ENCODE assay signal across 19 cellular contexts in genomic region chr7:93884541-93884940, GRCh38. TPM values are rescaled to one million over a fixed set of nuclear protein-coding genes. Genes with fewer than 3 reads are reported as not detected.
DNase-seq lines count a peak whose midpoint lies in the region; ATAC-seq and TF ChIP-seq lines count a peak whose summit lies in the region.
"Had no signal": no experiment of that assay in that cellular context is flagged by ENCODE, and none has a peak within 500 bp of the region (broad histone marks: within the 10 kb centered on the region; RNA-seq: fewer than 3 reads in every experiment).

No MANE protein-coding gene starts in this region.

- H4K5ac ChIP-seq in IMR-90 (ENCODE audit: low read depth, low read length): no peak overlapping the region

- H2BK15ac ChIP-seq in IMR-90 (ENCODE audit: low read depth, low read length): no peak overlapping the region

- TF ChIP-seq CTCF in IMR-90 (conservative IDR thresholded peaks at IDR 0.05; ENCODE audit: low read depth, low read length) (no peak), cardiac fibroblast (IDR thresholded peaks at IDR 0.05; ENCODE audit: low read depth, low read length) (no peak), fibroblast of villous mesenchyme (IDR thresholded peaks at IDR 0.05; ENCODE audit: insufficient read depth, low read depth, low read length) (no peak), transverse colon (IDR thresholded peaks at IDR 0.05) (no peak), prostate gland (IDR thresholded peaks at IDR 0.05) (no peak)

- H3K23ac ChIP-seq in IMR-90 (ENCODE audit: low read depth, low read length): no peak overlapping the region

- no peak overlapping the region for H3K4me3 ChIP-seq in IMR-90 (ENCODE audit: insufficient read depth, low read depth, low read length)
- H3K4me3 ChIP-seq in cardiac fibroblast (replicated peaks in 1 of 2; ENCODE audit: low read depth in 2 of 2, low read length in 2 of 2): no peak overlapping the region
- H3K4me3 ChIP-seq in fibroblast of villous mesenchyme (ENCODE audit: low read depth, low read length): no peak overlapping the region
- H3K4me3 ChIP-seq in transverse colon: no peak overlapping the region
- no peak overlapping the region for H3K4me3 ChIP-seq in prostate gland
- H3K4me3 ChIP-seq: HAP-1 had no signal

- no TSS peak for BruUV-seq in IMR-90 (replicated peaks; lab: Mats Ljungman, UMichigan)

- H3K9me3 ChIP-seq in IMR-90 (ENCODE audit: control insufficient read depth, insufficient read depth, low read length) (peaks cover 2% of the 10 kb centered on the region; the same call in 1 of the 2 replicates), transverse colon (no peaks in the 10 kb centered on the region), prostate gland (no peaks in the 10 kb centered on the region)
- H3K9me3 ChIP-seq: HAP-1 had no signal

- TF ChIP-seq POLR2A in IMR-90 (IDR thresholded peaks at IDR 0.05; ENCODE audit: low read depth, low read length): 0 out of 2 replicates have a peak, but pooled peaks have one; percentile 31
- no peak for TF ChIP-seq POLR2A in transverse colon (IDR thresholded peaks at IDR 0.05)
- no peak for TF ChIP-seq POLR2A in prostate gland (IDR thresholded peaks at IDR 0.05)

- H3K4me2 ChIP-seq in IMR-90 (ENCODE audit: low read depth, low read length): no peak overlapping the region

- H3K9me1 ChIP-seq in IMR-90 (ENCODE audit: insufficient read depth, low read length): no peaks in the 10 kb centered on the region

- no peak overlapping the region for H2AFZ ChIP-seq in IMR-90 (replicated peaks; ENCODE audit: low read length, poor library complexity)

- intact Hi-C loops in IMR-90 (cut with micrococcal nuclease): no loop called here
- intact Hi-C loops in transverse colon (cut with DNase I; ENCODE audit: low total_unique reads): no loop called here
- intact Hi-C loops in prostate gland (cut with DNase I): no loop called here

- no peak overlapping the region for H4K8ac ChIP-seq in IMR-90 (ENCODE audit: low read depth in 2 of 2, low read length in 2 of 2)

- H4K20me1 ChIP-seq in IMR-90 (ENCODE audit: insufficient read depth, low read length): no peaks in the 10 kb centered on the region; the same call in 1 of the 2 replicates

- H3K56ac ChIP-seq in IMR-90 (ENCODE audit: extremely low read depth, insufficient read depth, low read length): no peak overlapping the region

- no peak overlapping the region for H2BK20ac ChIP-seq in IMR-90 (ENCODE audit: low read depth, low read length)

- ATAC-seq in IMR-90 (ENCODE audit: low read depth) (no peak), HG02610 (IDR thresholded peaks at IDR 0.05; ENCODE audit: unreplicated experiment) (no peak)

- in situ Hi-C loops in IMR-90 (cut with MboI; ENCODE audit: low sequenced_read_pairs): no loop called here
- in situ Hi-C loops in transverse colon (cut with MboI; ENCODE audit: low pct_ligation_motif_present in 1 of 4, low pct_unique_long_range_greater_than_20kb in 1 of 4, low sequenced_read_pairs in 3 of 4): loop anchor here in 1 of 4 donors (25.0 kb wide), 1 partner anchor 203 kb away; no protein-coding TSS in a partner anchor

- H2BK5ac ChIP-seq in IMR-90 (ENCODE audit: low read depth, low read length, poor library complexity, severe bottlenecking): no peak overlapping the region

- no peak overlapping the region for H3K9ac ChIP-seq in IMR-90 (ENCODE audit: low read depth, low read length)

- no peak for TF ChIP-seq EP300 in transverse colon (IDR thresholded peaks at IDR 0.05; ENCODE audit: low read depth)

- no peak overlapping the region for H2AK5ac ChIP-seq in IMR-90 (ENCODE audit: low read depth, low read length)

- no peak overlapping the region for H4K91ac ChIP-seq in IMR-90 (ENCODE audit: insufficient read depth, low read depth, low read length)

- H3K27ac ChIP-seq in IMR-90 (ENCODE audit: insufficient read depth, low read length) (no peak overlapping the region), transverse colon (no peak overlapping the region), prostate gland (no peak overlapping the region)

- no peak overlapping the region for H3K14ac ChIP-seq in IMR-90 (replicated peaks; ENCODE audit: low read depth, low read length)

- H3K36me3 ChIP-seq in IMR-90 (ENCODE audit: control insufficient read depth, insufficient read depth, low read length) (no peaks in the 10 kb centered on the region; the same call in 1 of the 2 replicates), transverse colon (no peaks in the 10 kb centered on the region), prostate gland (no peaks in the 10 kb centered on the region)
- H3K36me3 ChIP-seq: HAP-1 had no signal

- CTCF ChIA-PET in IMR-90 (lab: Yijun Ruan, JAX): no interaction called here

- POLR2A ChIA-PET in IMR-90 (lab: Charles Lee; ENCODE audit: unreplicated experiment): no interaction called here

- H3K27me3 ChIP-seq in IMR-90 (ENCODE audit: control insufficient read depth, insufficient read depth, low read length) (no peaks in the 10 kb centered on the region), transverse colon (peaks cover 7% of the 10 kb centered on the region), prostate gland (replicated peaks; ENCODE audit: insufficient read depth) (no peaks in the 10 kb centered on the region)

- H3K4ac ChIP-seq in IMR-90 (ENCODE audit: low read depth, low read length): no peak overlapping the region

- no peak overlapping the region for H2BK120ac ChIP-seq in IMR-90 (ENCODE audit: low read depth, low read length)

- H3K4me1 ChIP-seq in IMR-90 (ENCODE audit: control insufficient read depth, insufficient read depth, low read length) (0 out of 2 replicates have a peak, but pooled peaks cover 2% of the 10 kb centered on the region), transverse colon (no peaks in the 10 kb centered on the region), prostate gland (replicated peaks) (no peaks in the 10 kb centered on the region)
- H3K4me1 ChIP-seq: HAP-1 had no signal

- DNase-seq in IMR-90: no peak
- DNase-seq in cardiac fibroblast (ENCODE audit: low read depth in 2 of 2): peak; percentile 58 to 68
- DNase-seq in fibroblast of villous mesenchyme (ENCODE audit: low read depth): peak; percentile 43
- no peak for DNase-seq in NCI-H2107 (lab: John Stamatoyannopoulos, UW)
- DNase-seq in transverse colon: no peak
- no peak for DNase-seq in prostate gland (ENCODE audit: low spot score)
- DNase-seq: 8988T; C1 segment of cervical spinal cord; Calu3; CD4-positive, alpha-beta memory T cell; COR-L47; DMS153; DND-41; GOT3; HFFc6 had no signal

- H2AK9ac ChIP-seq in IMR-90 (replicated peaks; ENCODE audit: low read depth, low read length, poor library complexity): no peak overlapping the region

- dilution Hi-C loops in IMR-90 (cut with HindIII; ENCODE audit: low sequenced_read_pairs, unreplicated experiment): no loop called here

- H3K18ac ChIP-seq in IMR-90 (ENCODE audit: low read depth, low read length): no peak overlapping the region

- no peaks in the 10 kb centered on the region for H3K79me1 ChIP-seq in IMR-90 (ENCODE audit: low read depth in 1 of 2, low read length in 2 of 2)

- no peak for TF ChIP-seq RAD21 in IMR-90 (IDR thresholded peaks at IDR 0.05; ENCODE audit: low read length)

- WGBS in IMR-90 (ENCODE audit: extremely low coverage in 2 of 2, insufficient read length in 1 of 2), 2 experiments: no CpG with 5 or more reads among the region's 1 CpG
- 32 to 60% methylated on average over 1 of the region's 1 CpG for WGBS in transverse colon (ENCODE audit: low coverage in 1 of 2), 2 donors
- 79% methylated on average over 1 of the region's 1 CpG for WGBS in prostate gland

TF ChIP-seq in IMR-90, 13 proteins besides CTCF, POLR2A, EP300 and RAD21:
- no peak for TF ChIP-seq NFE2L2 (IDR thresholded peaks at IDR 0.05; ENCODE audit: low read depth, low read length)

RNA-seq across cellular contexts. Expression of gene TFPI2, which starts 6.0 kb away (rescaled TPM):
- total RNA-seq in IMR-90 (2012; rRNA removed) (48.9 and 53.6 TPM in 2 replicates), fibroblast of villous mesenchyme (140 and 218 TPM in 2 replicates), transverse colon (under 1 TPM in 3 of 4 donors, not detected in 1; 0.40 to 0.79 (median 0.68) TPM), prostate gland (10 to 100 TPM in 1 of 2 donors, 1 to 10 TPM in 1; 1.7 to 10.3 TPM)
- 99.0 and 121 TPM in 2 replicates for polyA plus RNA-seq in IMR-90 (2012; rRNA removed)
- polyA plus RNA-seq in IMR-90 (2012; cell fraction: cytosol; rRNA removed): 55.1 and 97.0 TPM in 2 replicates
- 41.5 and 59.6 TPM in 2 replicates for polyA plus RNA-seq in IMR-90 (2012; cell fraction: nucleus; rRNA removed; ENCODE audit: low replicate concordance)
- total RNA-seq: CD4-positive, alpha-beta memory T cell had no signal
- polyA plus RNA-seq: CD4-positive, alpha-beta memory T cell had no signal

RNA-seq across cellular contexts. Expression of gene GNGT1, which starts 21.8 kb away (rescaled TPM):
- total RNA-seq in IMR-90 (2012; rRNA removed) (not detected in 2 replicates), fibroblast of villous mesenchyme (not detected in 2 replicates), transverse colon (not detected), prostate gland (not detected)
- not detected in 2 replicates for polyA plus RNA-seq in IMR-90 (2012; rRNA removed)
- polyA plus RNA-seq in IMR-90 (2012; cell fraction: cytosol; rRNA removed): not detected in 2 replicates
- polyA plus RNA-seq in IMR-90 (2012; cell fraction: nucleus; rRNA removed; ENCODE audit: low replicate concordance): not detected in 2 replicates
- total RNA-seq: A673; Calu3; CD4-positive, alpha-beta memory T cell; HFFc6 had no signal
- polyA plus RNA-seq: BJ; CD4-positive, alpha-beta memory T cell had no signal

RNA-seq across cellular contexts. Expression of gene GNG11, which starts 37.0 kb away (rescaled TPM):
- total RNA-seq in IMR-90 (2012; rRNA removed) (6.1 and 11.1 TPM in 2 replicates), fibroblast of villous mesenchyme (67.4 and 83.1 TPM in 2 replicates), transverse colon (1 to 10 TPM; 3.0 to 6.2 (median 4.7) TPM), prostate gland (1 to 10 TPM; 6.1 to 8.9 TPM)
- 10.1 and 10.5 TPM in 2 replicates for polyA plus RNA-seq in IMR-90 (2012; rRNA removed)
- polyA plus RNA-seq in IMR-90 (2012; cell fraction: cytosol; rRNA removed): 5.0 and 5.5 TPM in 2 replicates
- 2.0 and 3.3 TPM in 2 replicates for polyA plus RNA-seq in IMR-90 (2012; cell fraction: nucleus; rRNA removed; ENCODE audit: low replicate concordance)
- total RNA-seq: CD4-positive, alpha-beta memory T cell had no signal
- polyA plus RNA-seq: CD4-positive, alpha-beta memory T cell had no signal

Comparison
In these comparisons a context has a peak if more than half of its experiments do, and no peak if none do; other contexts are left out.
1. DNase-seq: peak in cardiac fibroblast (2 of 2) and fibroblast of villous mesenchyme (single experiment); none in IMR-90 (single experiment), NCI-H2107 (single experiment), transverse colon (single experiment) and prostate gland (single experiment).